ENCODE assay signal across 1 cellular context in genomic region chr10:129712000-129712399, GRCh38.
TF ChIP-seq lines count a peak whose summit lies in the region.

No MANE protein-coding gene starts in this region.

TF ChIP-seq in WTC11, 78 proteins besides CTCF, POLR2A, EP300 and RAD21 (continued from another document):
- TF ChIP-seq ATF3 (CRISPR knock-in tag; conservative IDR thresholded peaks at IDR 0.05) = no peak
- TF ChIP-seq JUN (CRISPR knock-in tag; IDR thresholded peaks at IDR 0.05) = no peak
- TF ChIP-seq ZNF121 (CRISPR knock-in tag; IDR thresholded peaks at IDR 0.05) = no peak
- no peak for TF ChIP-seq HMGA2 (CRISPR knock-in tag; IDR thresholded peaks at IDR 0.05)
- TF ChIP-seq ATF2 (CRISPR knock-in tag; IDR thresholded peaks at IDR 0.05; ENCODE audit: borderline replicate concordance, low read depth) = no peak
- TF ChIP-seq JAZF1 (CRISPR knock-in tag; IDR thresholded peaks at IDR 0.05) = no peak
- no peak for TF ChIP-seq E2F5 (CRISPR knock-in tag; IDR thresholded peaks at IDR 0.05)
- TF ChIP-seq MYBL2 (CRISPR knock-in tag; IDR thresholded peaks at IDR 0.05) = no peak
- TF ChIP-seq CBFB (CRISPR knock-in tag; IDR thresholded peaks at IDR 0.05; ENCODE audit: low read depth) = no peak
- no peak for TF ChIP-seq KAT7 (CRISPR knock-in tag; IDR thresholded peaks at IDR 0.05; ENCODE audit: borderline replicate concordance)
- no peak for TF ChIP-seq ZNF512 (CRISPR knock-in tag; IDR thresholded peaks at IDR 0.05; ENCODE audit: borderline replicate concordance)
- TF ChIP-seq ZNF317 (CRISPR knock-in tag; IDR thresholded peaks at IDR 0.05; ENCODE audit: borderline replicate concordance, low read depth) = no peak
- TF ChIP-seq STAT6 (CRISPR knock-in tag; conservative IDR thresholded peaks at IDR 0.05; ENCODE audit: low read depth) = no peak
- TF ChIP-seq ZBTB21 (CRISPR knock-in tag; IDR thresholded peaks at IDR 0.05; ENCODE audit: borderline replicate concordance) = no peak
